8 cellular contexts compared by ENCODE assay signal in genomic region chr12:50765325-50765911, GRCh38. TPM values are rescaled to one million over a fixed set of nuclear protein-coding genes. Genes with fewer than 3 reads are reported as not detected.
A peak's percentile ranks its signal among the peaks of the same experiment; 100 is the strongest.
DNase-seq lines count a peak whose midpoint lies in the region; ATAC-seq and TF ChIP-seq lines count a peak whose summit lies in the region.

No MANE protein-coding gene starts in this region.

- H3K27me3 ChIP-seq in HUES64 (ENCODE audit: insufficient read depth, low read length) (no peaks in the 10 kb centered on the region), adrenal gland (no peaks in the 10 kb centered on the region), psoas muscle (ENCODE audit: insufficient read depth in 3 of 3, low read length in 2 of 3) (no peaks in the 10 kb centered on the region)

- DNase-seq in NCI-H2171 treated with DMSO at 0.1 percent for 48 hours (lab: John Stamatoyannopoulos, UW) (peak; percentile 56), NCI-H2171 (lab: John Stamatoyannopoulos, UW) (no peak), SIG-M5 (lab: John Stamatoyannopoulos, UW) (peak; percentile 34), adrenal gland (peak; percentile 40 to 78 (median 54)), left ventricle myocardium superior (no peak), psoas muscle (peak in 1 of 2 donors; percentile 61)

- H3K27ac ChIP-seq in HUES64 (ENCODE audit: low read depth, low read length) (no peak overlapping the region), adrenal gland (peak overlapping the region in 4 of 5 donors; percentile 93 to 99 (median 96)), psoas muscle (peak overlapping the region; percentile 96)

- intact Hi-C loops in adrenal gland (cut with DNase I): no loop called here
- intact Hi-C loops in left ventricle myocardium superior (cut with micrococcal nuclease): no loop called here
- intact Hi-C loops in psoas muscle (cut with DNase I): loop anchor here (5.0 to 10.0 kb wide), 4 partner anchors 219 to 579 kb away; partner anchors contain the start of genes CELA1 (in 1 of the 2) and DAZAP2 (in 1 of the 2)

- TF ChIP-seq CTCF in adrenal gland (IDR thresholded peaks at IDR 0.05): peak; percentile 39 to 79 (median 61)
- peak; percentile 65 for TF ChIP-seq CTCF in psoas muscle (IDR thresholded peaks at IDR 0.05)

- 30% methylated on average over 8 of the region's 8 CpGs for WGBS in HUES64
- 12 to 14% (median 12%) methylated on average over 8 of the region's 8 CpGs for WGBS in adrenal gland, 4 donors
- 13 to 25% (median 16%) methylated on average over 8 of the region's 8 CpGs for WGBS in psoas muscle, 3 donors

- H3K9me3 ChIP-seq in HUES64 (ENCODE audit: insufficient read depth, low read depth, low read length) (peaks cover 7% of the 10 kb centered on the region; the same call in 1 of the 2 replicates), adrenal gland (replicated peaks in 1 of 3) (no peaks in the 10 kb centered on the region), psoas muscle (no peaks in the 10 kb centered on the region)

- ATAC-seq in left ventricle myocardium superior: peak; percentile 35
- ATAC-seq in psoas muscle: peak; percentile 38 to 72 (median 56)
- no peak for ATAC-seq in GM18873 (IDR thresholded peaks at IDR 0.05; ENCODE audit: low FRiP score, unreplicated experiment)

- H3K36me3 ChIP-seq in HUES64 (ENCODE audit: insufficient read depth, low read length) (peaks cover 7% of the 10 kb centered on the region; the same call in 1 of the 2 replicates), adrenal gland (replicated peaks in 1 of 2) (no peaks in the 10 kb centered on the region), psoas muscle (ENCODE audit: insufficient read depth in 1 of 2, low read depth in 1 of 2) (no peaks in the 10 kb centered on the region)

- peak overlapping the region; percentile 86 for H3K4me3 ChIP-seq in HUES64 (ENCODE audit: low read length)
- peak overlapping the region in 2 of 4 donors; percentile 61 to 94 for H3K4me3 ChIP-seq in adrenal gland
- H3K4me3 ChIP-seq in psoas muscle: peak overlapping the region; percentile 99

- H3K4me1 ChIP-seq in HUES64 (ENCODE audit: insufficient read depth, low read length) (peaks cover 9% of the 10 kb centered on the region), adrenal gland (replicated peaks in 1 of 2) (peaks cover 10 to 53% of the 10 kb centered on the region in 2 donors), psoas muscle (peaks cover 36% of the 10 kb centered on the region)

- peak overlapping the region; percentile 96 for H3K9ac ChIP-seq in HUES64 (ENCODE audit: low read depth, low read length)

- TF ChIP-seq POLR2A in adrenal gland (IDR thresholded peaks at IDR 0.05): no peak

RNA-seq across cellular contexts. Expression of gene ATF1, which starts 1.5 kb away (rescaled TPM):
- polyA plus RNA-seq in HUES64 (2013, experiment 1 of 2): 30.0 TPM
- 28.4 TPM for polyA plus RNA-seq in HUES64 (2013, experiment 2 of 2)
- total RNA-seq in adrenal gland: 10 to 100 TPM in 7 of 8 donors, 1 to 10 TPM in 1; 8.2 to 57.9 (median 37.7) TPM
- polyA plus RNA-seq in adrenal gland: 10 to 100 TPM in 1 of 3 donors, 1 to 10 TPM in 2; 6.7 to 56.0 (median 9.7) TPM
- total RNA-seq in left ventricle myocardium superior: 25.9 TPM
- 10 to 100 TPM; 41.3 to 72.5 (median 49.3) TPM for total RNA-seq in psoas muscle
- polyA plus RNA-seq in psoas muscle: 10 to 100 TPM; 20.8 to 34.8 (median 26.4) TPM

Comparison
In these comparisons a context has a peak if more than half of its experiments do, and no peak if none do; other contexts are left out.
1. DNase-seq: peak in NCI-H2171 treated with DMSO at 0.1 percent for 48 hours (single experiment), SIG-M5 (single experiment) and adrenal gland (7 of 7); none in NCI-H2171 (single experiment) and left ventricle myocardium superior (single experiment).
2. intact Hi-C loops: an anchor here in psoas muscle (5.0 to 10.0 kb wide); none called in adrenal gland and left ventricle myocardium superior.